1 cellular context compared by ENCODE assay signal in genomic region chrX:12974797-12975669, GRCh38.
TF ChIP-seq lines count a peak whose summit lies in the region.

TMSB4X (plus strand) TSS chrX:12975110.

TF ChIP-seq in WTC11, 78 proteins besides CTCF, POLR2A, EP300 and RAD21 (continued from another document and continues in another):
- no peak for TF ChIP-seq AFF4 (CRISPR knock-in tag; IDR thresholded peaks at IDR 0.05; ENCODE audit: borderline replicate concordance)
- TF ChIP-seq ZNF263 (CRISPR knock-in tag; IDR thresholded peaks at IDR 0.05; ENCODE audit: low read depth), result no peak
- no peak for TF ChIP-seq NFYB (CRISPR knock-in tag; conservative IDR thresholded peaks at IDR 0.05; ENCODE audit: low read depth)
- TF ChIP-seq MAX (CRISPR knock-in tag; IDR thresholded peaks at IDR 0.05), result no peak
- TF ChIP-seq TP53 (CRISPR knock-in tag; IDR thresholded peaks at IDR 0.05), result no peak
- TF ChIP-seq SMAD3 (CRISPR knock-in tag; IDR thresholded peaks at IDR 0.05; ENCODE audit: borderline replicate concordance), result no peak
- TF ChIP-seq ZNF219 (CRISPR knock-in tag; IDR thresholded peaks at IDR 0.05; ENCODE audit: borderline replicate concordance), result no peak
- no peak for TF ChIP-seq ESRRA (CRISPR knock-in tag; IDR thresholded peaks at IDR 0.05; ENCODE audit: borderline replicate concordance)
- TF ChIP-seq ZNF671 (CRISPR knock-in tag; IDR thresholded peaks at IDR 0.05), result no peak
- TF ChIP-seq ZNF416 (CRISPR knock-in tag; IDR thresholded peaks at IDR 0.05), result no peak
- TF ChIP-seq ATF3 (CRISPR knock-in tag; conservative IDR thresholded peaks at IDR 0.05), result no peak
- TF ChIP-seq CBFB (CRISPR knock-in tag; IDR thresholded peaks at IDR 0.05; ENCODE audit: low read depth), result no peak
- TF ChIP-seq NFATC4 (CRISPR knock-in tag; IDR thresholded peaks at IDR 0.05), result peak; percentile 79; the same call in 1 of the 2 replicates
- TF ChIP-seq ETV6 (CRISPR knock-in tag; IDR thresholded peaks at IDR 0.05), result no peak; the same call in 1 of the 2 replicates
- no peak for TF ChIP-seq ATF1 (CRISPR knock-in tag; IDR thresholded peaks at IDR 0.05)
- peak; percentile 41; the same call in 1 of the 2 replicates for TF ChIP-seq ZNF232 (CRISPR knock-in tag; IDR thresholded peaks at IDR 0.05)
- no peak for TF ChIP-seq ZNF317 (CRISPR knock-in tag; IDR thresholded peaks at IDR 0.05; ENCODE audit: borderline replicate concordance, low read depth)
- TF ChIP-seq ELF4 (CRISPR knock-in tag; IDR thresholded peaks at IDR 0.05; ENCODE audit: low read depth), result no peak
- TF ChIP-seq PRRX2 (CRISPR knock-in tag; IDR thresholded peaks at IDR 0.05), result no peak; the same call in 1 of the 2 replicates
- no peak for TF ChIP-seq JUN (CRISPR knock-in tag; IDR thresholded peaks at IDR 0.05)
- TF ChIP-seq PREB (CRISPR knock-in tag; IDR thresholded peaks at IDR 0.05; ENCODE audit: borderline replicate concordance), result no peak
- peak; percentile 43; the same call in 1 of the 2 replicates for TF ChIP-seq IRF1 (CRISPR knock-in tag; IDR thresholded peaks at IDR 0.05)
- TF ChIP-seq FOXP4 (CRISPR knock-in tag; IDR thresholded peaks at IDR 0.05), result peak; percentile 52; the same call in 1 of the 2 replicates
- no peak for TF ChIP-seq RELA (CRISPR knock-in tag; IDR thresholded peaks at IDR 0.05; ENCODE audit: borderline replicate concordance)
- TF ChIP-seq ZNF532 (CRISPR knock-in tag; IDR thresholded peaks at IDR 0.05; ENCODE audit: borderline replicate concordance), result no peak
- no peak for TF ChIP-seq USF1 (CRISPR knock-in tag; IDR thresholded peaks at IDR 0.05)
- no peak for TF ChIP-seq PRDM15 (CRISPR knock-in tag; IDR thresholded peaks at IDR 0.05)
- TF ChIP-seq ZNF423 (CRISPR knock-in tag; IDR thresholded peaks at IDR 0.05), result no peak
- TF ChIP-seq HMGXB4 (CRISPR knock-in tag; IDR thresholded peaks at IDR 0.05), result 0 out of 2 replicates have a peak, but pooled peaks have one; percentile 35
- no peak for TF ChIP-seq GTF2I (CRISPR knock-in tag; conservative IDR thresholded peaks at IDR 0.05)
- no peak for TF ChIP-seq ZNF512 (CRISPR knock-in tag; IDR thresholded peaks at IDR 0.05; ENCODE audit: borderline replicate concordance)
